15 cellular contexts compared by ENCODE assay signal in the genomic region with DNA sequence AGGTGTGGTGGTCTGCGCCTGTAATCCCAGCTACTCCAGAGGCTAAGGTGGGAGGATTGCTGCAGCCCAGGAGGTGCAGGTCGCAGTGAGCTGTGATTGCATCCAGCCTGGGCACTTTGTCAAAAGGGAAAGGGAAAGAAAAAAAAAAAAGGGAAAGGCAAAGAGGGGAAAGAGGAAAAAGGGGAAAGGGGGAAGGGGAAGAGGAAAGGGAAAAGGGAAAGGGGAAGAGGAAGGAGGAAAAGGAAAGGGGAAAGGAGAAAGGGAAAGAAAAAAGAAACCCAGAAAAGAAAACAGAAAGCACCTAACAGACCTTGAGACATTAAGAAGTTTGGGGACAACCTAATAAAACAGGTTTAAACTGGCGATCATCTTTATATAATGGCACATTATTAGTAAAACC. TPM values are rescaled to one million over a fixed set of nuclear protein-coding genes. Genes with fewer than 3 reads are reported as not detected.
DNase-seq lines count a peak whose midpoint lies in the region; ATAC-seq and TF ChIP-seq lines count a peak whose summit lies in the region.
"Had no signal": no experiment of that assay in that cellular context is flagged by ENCODE, and none has a peak within 500 bp of the region (broad histone marks: within the 10 kb centered on the region; RNA-seq: fewer than 3 reads in every experiment).

No MANE protein-coding gene starts in this region.

- no peak for TF ChIP-seq POLR2A in ovary (IDR thresholded peaks at IDR 0.05)

- peaks cover 37% of the 10 kb centered on the region for H3K36me3 Mint-ChIP-seq in T-helper 1 cell treated with Interleukin-12 subunit alpha and Interleukin-12 subunit beta and Interleukin-4 antibody, amounts not matched to agents 30 μg/mL and 1 μg/mL, for 36 hours (ENCODE audit: low read depth)
- H3K36me3 Mint-ChIP-seq in activated T-cell treated with anti-CD3 and anti-CD28 coated beads, Interleukin-2, amount 50 U/mL, for 72 hours (ENCODE audit: insufficient read depth in 2 of 2), result peaks cover 2 to 28% of the 10 kb centered on the region in 2 donors
- H3K36me3 Mint-ChIP-seq in CD14-positive monocyte, result peaks cover 74 to 76% of the 10 kb centered on the region in 2 donors
- peaks cover 66% of the 10 kb centered on the region for H3K36me3 Mint-ChIP-seq in central memory CD8-positive, alpha-beta T cell (ENCODE audit: insufficient read depth)

- no peaks in the 10 kb centered on the region for H3K36me3 ChIP-seq in ovary

- H3K4me1 Mint-ChIP-seq in T-helper 1 cell treated with Interleukin-12 subunit alpha and Interleukin-12 subunit beta and Interleukin-4 antibody, amounts not matched to agents 30 μg/mL and 1 μg/mL, for 36 hours (ENCODE audit: low read depth), result peaks cover 7% of the 10 kb centered on the region
- H3K4me1 Mint-ChIP-seq in activated T-cell treated with anti-CD3 and anti-CD28 coated beads, Interleukin-2, amount 50 U/mL, for 72 hours (ENCODE audit: low read depth), result peaks cover 11% of the 10 kb centered on the region
- H3K4me1 Mint-ChIP-seq in CD14-positive monocyte, result peaks cover 18% of the 10 kb centered on the region
- H3K4me1 Mint-ChIP-seq in central memory CD8-positive, alpha-beta T cell, result no peaks in the 10 kb centered on the region
- H3K4me1 Mint-ChIP-seq: H9 had no signal

- H3K4me1 ChIP-seq in ovary (ENCODE audit: insufficient read depth), result no peaks in the 10 kb centered on the region

- H3K4me3 Mint-ChIP-seq in T-helper 1 cell treated with Interleukin-12 subunit alpha and Interleukin-12 subunit beta and Interleukin-4 antibody, amounts not matched to agents 30 μg/mL and 1 μg/mL, for 36 hours, result no peak overlapping the region
- no peak overlapping the region for H3K4me3 Mint-ChIP-seq in activated T-cell treated with anti-CD3 and anti-CD28 coated beads, Interleukin-2, amount 50 U/mL, for 72 hours
- no peak overlapping the region for H3K4me3 Mint-ChIP-seq in CD14-positive monocyte
- H3K4me3 Mint-ChIP-seq in central memory CD8-positive, alpha-beta T cell, result no peak overlapping the region
- H3K4me3 Mint-ChIP-seq: CD8-positive, alpha-beta T cell; H9 had no signal

- no peak for TF ChIP-seq EP300 in ovary (IDR thresholded peaks at IDR 0.05)

- H3K4me3 ChIP-seq in ovary, result no peak overlapping the region
- H3K4me3 ChIP-seq: BLaER1 had no signal

- no peaks in the 10 kb centered on the region for H3K9me3 ChIP-seq in ovary
- H3K9me3 ChIP-seq: BLaER1 had no signal

- H3K9me3 Mint-ChIP-seq in T-helper 1 cell treated with Interleukin-12 subunit alpha and Interleukin-12 subunit beta and Interleukin-4 antibody, amounts not matched to agents 30 μg/mL and 1 μg/mL, for 36 hours, result no peaks in the 10 kb centered on the region
- H3K9me3 Mint-ChIP-seq in activated T-cell treated with anti-CD3 and anti-CD28 coated beads, Interleukin-2, amount 50 U/mL, for 72 hours, result no peaks in the 10 kb centered on the region
- H3K9me3 Mint-ChIP-seq in CD14-positive monocyte, result no peaks in the 10 kb centered on the region
- no peaks in the 10 kb centered on the region for H3K9me3 Mint-ChIP-seq in central memory CD8-positive, alpha-beta T cell
- H3K9me3 Mint-ChIP-seq: CD8-positive, alpha-beta T cell; H9 had no signal

- no peak overlapping the region for H3K27ac ChIP-seq in ovary
- H3K27ac ChIP-seq: 22Rv1, BLaER1 had no signal

- H3K27ac Mint-ChIP-seq in T-helper 1 cell treated with Interleukin-12 subunit alpha and Interleukin-12 subunit beta and Interleukin-4 antibody, amounts not matched to agents 30 μg/mL and 1 μg/mL, for 36 hours, result peak overlapping the region; percentile 61
- H3K27ac Mint-ChIP-seq in activated T-cell treated with anti-CD3 and anti-CD28 coated beads, Interleukin-2, amount 50 U/mL, for 72 hours, result peak overlapping the region; percentile 75
- peak overlapping the region in 4 of 7 donors; percentile 19 to 76 (median 52) for H3K27ac Mint-ChIP-seq in CD14-positive monocyte
- H3K27ac Mint-ChIP-seq in central memory CD8-positive, alpha-beta T cell (ENCODE audit: low read depth), result peak overlapping the region; percentile 38
- H3K27ac Mint-ChIP-seq: CD8-positive, alpha-beta T cell had no signal

- TF ChIP-seq CTCF in CD14-positive monocyte (IDR thresholded peaks at IDR 0.05) (no peak), ovary (IDR thresholded peaks at IDR 0.05) (no peak)

- H3K27me3 Mint-ChIP-seq in T-helper 1 cell treated with Interleukin-12 subunit alpha and Interleukin-12 subunit beta and Interleukin-4 antibody, amounts not matched to agents 30 μg/mL and 1 μg/mL, for 36 hours (ENCODE audit: low read depth), result no peaks in the 10 kb centered on the region
- H3K27me3 Mint-ChIP-seq in activated T-cell treated with anti-CD3 and anti-CD28 coated beads, Interleukin-2, amount 50 U/mL, for 72 hours (ENCODE audit: low read depth), result no peaks in the 10 kb centered on the region
- no peaks in the 10 kb centered on the region for H3K27me3 Mint-ChIP-seq in CD14-positive monocyte (ENCODE audit: low read depth in 3 of 3)
- H3K27me3 Mint-ChIP-seq in central memory CD8-positive, alpha-beta T cell, result no peaks in the 10 kb centered on the region

- ATAC-seq in activated T-cell treated with anti-CD3 and anti-CD28 coated beads, Interleukin-2, amount 50 U/mL, for 72 hours (replicated peaks in 1 of 2), result no peak
- no peak for ATAC-seq in central memory CD8-positive, alpha-beta T cell (replicated peaks; ENCODE audit: extremely low read depth, poor library complexity, severe bottlenecking)
- no peak for ATAC-seq in GM21619 (IDR thresholded peaks at IDR 0.05; ENCODE audit: unreplicated experiment)
- ATAC-seq: CD8-positive, alpha-beta T cell had no signal

- H3K27me3 ChIP-seq in ovary, result no peaks in the 10 kb centered on the region
- H3K27me3 ChIP-seq: BLaER1 had no signal

- 90 to 95% (median 94%) methylated on average over 3 of the region's 3 CpGs for WGBS in ovary, 3 donors

- DNase-seq in T-helper 1 cell, result no peak
- no peak for DNase-seq in activated T-cell treated with anti-CD3 and anti-CD28 coated beads, Interleukin-2, amount 50 U/mL, for 72 hours
- no peak for DNase-seq in activated T-cell treated with anti-CD3 and anti-CD28 coated beads, Interleukin-2, amount 50 U/mL, for 1 hour
- no peak for DNase-seq in CD14-positive monocyte (ENCODE audit: low spot score)
- DNase-seq in central memory CD8-positive, alpha-beta T cell (ENCODE audit: low spot score in 2 of 2), result no peak
- no peak for DNase-seq in ovary
- DNase-seq: Calu3; CD8-positive, alpha-beta T cell; DMS79 treated with DMSO at 0.1 percent for 48 hours; GF-D8; H9 had no signal

- intact Hi-C loops in CD14-positive monocyte (cut with micrococcal nuclease), result no loop called here
- intact Hi-C loops in ovary (cut with DNase I), result no loop called here

RNA-seq across cellular contexts. Expression of a gene that starts 40.0 kb away (rescaled TPM):
- total RNA-seq in activated T-cell treated with anti-CD3 and anti-CD28 coated beads, Interleukin-2, amount 50 U/mL, for 72 hours, result 10 to 100 TPM; 10.6 to 10.7 TPM
- polyA plus RNA-seq in CD14-positive monocyte (10 to 100 TPM; 10.6 to 13.3 TPM), ovary (1 to 10 TPM; 4.9 to 9.0 TPM)
- 1 to 10 TPM; 1.5 to 6.8 (median 5.5) TPM for total RNA-seq in ovary

RNA-seq across cellular contexts. Expression of a gene that starts 44.8 kb away (rescaled TPM):
- 10 to 100 TPM; 79.0 to 80.5 TPM for total RNA-seq in activated T-cell treated with anti-CD3 and anti-CD28 coated beads, Interleukin-2, amount 50 U/mL, for 72 hours
- polyA plus RNA-seq in CD14-positive monocyte, result 10 to 100 TPM; 46.9 to 52.9 TPM
- 100 to 1,000 TPM in 1 of 7 donors, 10 to 100 TPM in 6; 71.7 to 105 (median 82.3) TPM for total RNA-seq in ovary
- polyA plus RNA-seq in ovary, result 10 to 100 TPM; 28.2 to 82.9 TPM
